In the genomic region with DNA sequence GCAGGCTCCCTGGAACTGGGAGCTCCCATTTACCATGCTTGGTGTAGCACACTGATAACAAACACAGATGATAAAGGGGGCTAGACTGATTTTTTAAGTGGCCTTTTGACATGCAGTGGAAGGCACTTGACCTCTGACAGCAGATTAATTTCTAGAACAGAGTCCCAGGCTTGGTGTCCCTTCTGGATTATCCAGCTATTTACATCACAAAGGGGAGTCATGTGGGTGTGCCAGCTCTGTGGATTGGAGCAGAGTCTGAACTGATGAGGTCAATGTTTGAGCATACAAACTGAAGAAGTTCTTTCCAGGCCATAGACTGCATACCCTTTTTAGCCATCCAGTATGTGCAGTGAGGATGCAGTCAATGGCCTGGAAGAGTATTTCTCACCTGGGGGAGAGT, we compare ENCODE assay signal across 21 cellular contexts. TPM values are rescaled to one million over a fixed set of nuclear protein-coding genes. Genes with fewer than 3 reads are reported as not detected.
DNase-seq lines count a peak whose midpoint lies in the region; ATAC-seq lines count a peak whose summit lies in the region.
"Had no signal": no experiment of that assay in that cellular context is flagged by ENCODE, and none has a peak within 500 bp of the region (broad histone marks: within the 10 kb centered on the region; RNA-seq: fewer than 3 reads in every experiment).

No MANE protein-coding gene starts in this region.

- H3K4me1 ChIP-seq in BLaER1 = peaks cover 32% of the 10 kb centered on the region; the same call in 1 of the 2 replicates

- H3K27ac Mint-ChIP-seq in T-helper 2 cell treated with Interferon-gamma antibody and Interleukin-4, amounts not matched to agents 5 μg/mL and 100 μg/mL, for 36 hours = no peak overlapping the region
- H3K27ac Mint-ChIP-seq in activated T-cell treated with anti-CD3 and anti-CD28 coated beads, Interleukin-2, amount 50 U/mL, for 72 hours = no peak overlapping the region
- H3K27ac Mint-ChIP-seq: CD14-positive monocyte had no signal

- peak overlapping the region; percentile 49; the same call in 1 of the 2 replicates for H3K4me2 ChIP-seq in BLaER1

- DNase-seq in NCI-H345 treated with DMSO at 0.1 percent for 48 hours (lab: John Stamatoyannopoulos, UW; ENCODE audit: unreplicated experiment) (peak; percentile 1), NCI-H345 (lab: John Stamatoyannopoulos, UW) (no peak), DMS79 (lab: John Stamatoyannopoulos, UW) (peak; percentile 49), SHP77 treated with DMSO at 0.1 percent for 48 hours (lab: John Stamatoyannopoulos, UW) (peak; percentile 4), GM03348 (ENCODE audit: low spot score) (no peak)
- DNase-seq in T-helper 2 cell treated with Interferon-gamma antibody and Interleukin-4, amounts not matched to agents 5 μg/mL and 100 μg/mL, for 36 hours (ENCODE audit: low spot score) = no peak
- DNase-seq in activated T-cell treated with anti-CD3 and anti-CD28 coated beads, Interleukin-2, amount 50 U/mL, for 72 hours = no peak
- DNase-seq: GM23248, HCEC 1CT, KG1, NCI-H1092 treated with DMSO at 0.1 percent for 48 hours, NCI-H1694 treated with DMSO at 0.1 percent for 48 hours, NCI-H2107, NCI-H2227 treated with DMSO at 0.1 percent for 48 hours, NCI-H526 had no signal

- ATAC-seq in activated T-cell treated with anti-CD3 and anti-CD28 coated beads, Interleukin-2, amount 50 U/mL, for 72 hours (replicated peaks in 1 of 2) = no peak
- ATAC-seq: Right ventricle myocardium inferior had no signal

- H4K20me1 ChIP-seq in BLaER1 = no peaks in the 10 kb centered on the region

- H3K27me3 ChIP-seq in BLaER1 = no peaks in the 10 kb centered on the region

- H3K4me3 Mint-ChIP-seq in T-helper 2 cell treated with Interferon-gamma antibody and Interleukin-4, amounts not matched to agents 5 μg/mL and 100 μg/mL, for 36 hours = no peak overlapping the region
- no peak overlapping the region for H3K4me3 Mint-ChIP-seq in activated T-cell treated with anti-CD3 and anti-CD28 coated beads, Interleukin-2, amount 50 U/mL, for 72 hours
- H3K4me3 Mint-ChIP-seq: CD14-positive monocyte had no signal

- no peak overlapping the region for H3K9ac ChIP-seq in BLaER1
- H3K9ac ChIP-seq: GM23248 had no signal

- H3K4me1 Mint-ChIP-seq in T-helper 2 cell treated with Interferon-gamma antibody and Interleukin-4, amounts not matched to agents 5 μg/mL and 100 μg/mL, for 36 hours (ENCODE audit: low read depth) = no peaks in the 10 kb centered on the region
- no peaks in the 10 kb centered on the region for H3K4me1 Mint-ChIP-seq in activated T-cell treated with anti-CD3 and anti-CD28 coated beads, Interleukin-2, amount 50 U/mL, for 72 hours (ENCODE audit: low read depth)
- H3K4me1 Mint-ChIP-seq: CD14-positive monocyte had no signal

- no peak overlapping the region for H3K4me3 ChIP-seq in BLaER1
- H3K4me3 ChIP-seq: GM23248 had no signal

- H3K9me3 ChIP-seq in BLaER1 = no peaks in the 10 kb centered on the region

- peaks cover 17% of the 10 kb centered on the region for H3K27me3 Mint-ChIP-seq in T-helper 2 cell treated with Interferon-gamma antibody and Interleukin-4, amounts not matched to agents 5 μg/mL and 100 μg/mL, for 36 hours (ENCODE audit: low read depth)
- peaks cover 23% of the 10 kb centered on the region for H3K27me3 Mint-ChIP-seq in activated T-cell treated with anti-CD3 and anti-CD28 coated beads, Interleukin-2, amount 50 U/mL, for 72 hours (ENCODE audit: low read depth)

- no peaks in the 10 kb centered on the region for H3K36me3 Mint-ChIP-seq in T-helper 2 cell treated with Interferon-gamma antibody and Interleukin-4, amounts not matched to agents 5 μg/mL and 100 μg/mL, for 36 hours (ENCODE audit: low read depth)
- H3K36me3 Mint-ChIP-seq in activated T-cell treated with anti-CD3 and anti-CD28 coated beads, Interleukin-2, amount 50 U/mL, for 72 hours (ENCODE audit: insufficient read depth in 2 of 2) = no peaks in the 10 kb centered on the region
- H3K36me3 Mint-ChIP-seq: CD14-positive monocyte had no signal

- no peaks in the 10 kb centered on the region for H3K9me3 Mint-ChIP-seq in T-helper 2 cell treated with Interferon-gamma antibody and Interleukin-4, amounts not matched to agents 5 μg/mL and 100 μg/mL, for 36 hours
- no peaks in the 10 kb centered on the region for H3K9me3 Mint-ChIP-seq in activated T-cell treated with anti-CD3 and anti-CD28 coated beads, Interleukin-2, amount 50 U/mL, for 72 hours

- H3K27ac ChIP-seq in BLaER1 = no peak overlapping the region
- H3K27ac ChIP-seq: GM23248 had no signal

- H3K36me3 ChIP-seq in BLaER1 = no peaks in the 10 kb centered on the region

RNA-seq across cellular contexts. Expression of gene SIX2, which starts 31.5 kb away (rescaled TPM):
- under 1 TPM in 1 of 2 donors, not detected in 1; 0.12 TPM for total RNA-seq in activated T-cell treated with anti-CD3 and anti-CD28 coated beads, Interleukin-2, amount 50 U/mL, for 72 hours
- total RNA-seq: G401; GM23248; SK-MEL-5; T-helper 1 cell treated with Interleukin-12 subunit alpha and Interleukin-12 subunit beta and Interleukin-4 antibody, amounts not matched to agents 30 ng/mL and 1 ng/mL, for 36 hours had no signal

Comparison
In these comparisons a context has a peak if more than half of its experiments do, and no peak if none do; other contexts are left out.
1. DNase-seq: peak in NCI-H345 treated with DMSO at 0.1 percent for 48 hours (single experiment), DMS79 (single experiment) and SHP77 treated with DMSO at 0.1 percent for 48 hours (single experiment); none in NCI-H345 (single experiment), T-helper 2 cell treated with Interferon-gamma antibody and Interleukin-4, amounts not matched to agents 5 μg/mL and 100 μg/mL, for 36 hours (single experiment), GM03348 (single experiment) and activated T-cell treated with anti-CD3 and anti-CD28 coated beads, Interleukin-2, amount 50 U/mL, for 72 hours (0 of 2).